ENCODE assay signal across 24 cellular contexts in genomic region chr12:45242180-45242579, GRCh38.
"Had no signal": no experiment of that assay in that cellular context is flagged by ENCODE, and none has a peak within 500 bp of the region (broad histone marks: within the 10 kb centered on the region; RNA-seq: fewer than 3 reads in every experiment).

No MANE protein-coding gene starts in this region.

- ATAC-seq: activated CD4-positive, CD25-positive, alpha-beta regulatory T cell treated with anti-CD3 and anti-CD28 coated beads, Interleukin-2, amount 50 U/mL, for 24 hours; activated T-cell treated with anti-CD3 and anti-CD28 coated beads, Interleukin-2, amount 50 U/mL, for 72 hours; left lung; natural killer cell had no signal

- H3K9me3 Mint-ChIP-seq: activated CD4-positive, alpha-beta memory T cell treated with anti-CD3 and anti-CD28 coated beads, Interleukin-2, amount 10 ng/mL, durations not matched to agents 7 days and 5 days; activated naive CD4-positive, alpha-beta T cell treated with anti-CD3 and anti-CD28 coated beads for 36 hours; immature natural killer cell; natural killer cell; T-helper 2 cell treated with Interferon-gamma antibody and Interleukin-4, amounts not matched to agents 5 μg/mL and 100 μg/mL, for 36 hours had no signal

- H3K36me3 ChIP-seq: cardiac muscle cell, left lung had no signal

- H3K9me3 ChIP-seq: left lung, spleen had no signal

- H3K4me3 Mint-ChIP-seq: activated CD4-positive, alpha-beta memory T cell treated with anti-CD3 and anti-CD28 coated beads, Interleukin-2, amount 10 ng/mL, durations not matched to agents 7 days and 5 days; activated CD4-positive, alpha-beta T cell treated with anti-CD3 and anti-CD28 coated beads, Interleukin-2, amount 10 ng/mL, durations not matched to agents 24 days and 14 days; activated naive CD4-positive, alpha-beta T cell treated with anti-CD3 and anti-CD28 coated beads for 36 hours; activated naive CD8-positive, alpha-beta T cell treated with anti-CD3 and anti-CD28 coated beads, Interleukin-2, amount 10 ng/mL, durations not matched to agents 7 days and 5 days; activated T-cell treated with anti-CD3 and anti-CD28 coated beads, Interleukin-2, amount 50 U/mL, for 72 hours; immature natural killer cell; natural killer cell; T-helper 2 cell treated with Interferon-gamma antibody and Interleukin-4, amounts not matched to agents 5 μg/mL and 100 μg/mL, for 36 hours had no signal

- H3K27ac ChIP-seq: cardiac muscle cell, hepatocyte, left lung, spleen, VCaP had no signal

- DNase-seq: activated CD4-positive, alpha-beta memory T cell treated with anti-CD3 and anti-CD28 coated beads, Interleukin-2, amount 10 ng/mL, durations not matched to agents 7 days and 5 days; activated CD4-positive, alpha-beta T cell treated with anti-CD3 and anti-CD28 coated beads, Interleukin-2, amount 10 ng/mL, durations not matched to agents 24 days and 14 days; activated effector memory CD4-positive, alpha-beta T cell treated with Interleukin-2 at 50 U/mL for 16 hours; activated naive CD4-positive, alpha-beta T cell treated with anti-CD3 and anti-CD28 coated beads for 36 hours; activated naive CD8-positive, alpha-beta T cell treated with anti-CD3 and anti-CD28 coated beads, Interleukin-2, amount 10 ng/mL, durations not matched to agents 7 days and 5 days; activated T-cell treated with anti-CD3 and anti-CD28 coated beads, Interleukin-2, amount 50 U/mL, for 72 hours; amniotic stem cell; cortex of kidney; foreskin fibroblast; immature natural killer cell; kidney glomerular epithelial cell; left lung; midbrain; natural killer cell; retina; spleen; stimulated activated CD4-positive, alpha-beta T cell treated with anti-CD3 and anti-CD28 coated beads, Interleukin-4, amount 100 ng/mL, for 1 hour; stimulated activated naive CD4-positive, alpha-beta T cell had no signal

- H3K36me3 Mint-ChIP-seq: immature natural killer cell, natural killer cell had no signal

- H3K27ac Mint-ChIP-seq: activated CD4-positive, alpha-beta memory T cell treated with anti-CD3 and anti-CD28 coated beads, Interleukin-2, amount 10 ng/mL, durations not matched to agents 7 days and 5 days; activated CD4-positive, alpha-beta T cell treated with anti-CD3 and anti-CD28 coated beads, Interleukin-2, amount 10 ng/mL, durations not matched to agents 24 days and 14 days; activated naive CD4-positive, alpha-beta T cell treated with anti-CD3 and anti-CD28 coated beads for 36 hours; activated naive CD8-positive, alpha-beta T cell treated with anti-CD3 and anti-CD28 coated beads, Interleukin-2, amount 10 ng/mL, durations not matched to agents 7 days and 5 days; activated T-cell treated with anti-CD3 and anti-CD28 coated beads, Interleukin-2, amount 50 U/mL, for 72 hours; immature natural killer cell; natural killer cell; T-helper 2 cell treated with Interferon-gamma antibody and Interleukin-4, amounts not matched to agents 5 μg/mL and 100 μg/mL, for 36 hours had no signal

- H3K27me3 ChIP-seq: cardiac muscle cell, hepatocyte, left lung, spleen had no signal

- H3K27me3 Mint-ChIP-seq: activated CD4-positive, alpha-beta memory T cell treated with anti-CD3 and anti-CD28 coated beads, Interleukin-2, amount 10 ng/mL, durations not matched to agents 7 days and 5 days; activated CD4-positive, alpha-beta T cell treated with anti-CD3 and anti-CD28 coated beads, Interleukin-2, amount 10 ng/mL, durations not matched to agents 24 days and 14 days; activated naive CD8-positive, alpha-beta T cell treated with anti-CD3 and anti-CD28 coated beads, Interleukin-2, amount 10 ng/mL, durations not matched to agents 7 days and 5 days had no signal

- H3K4me3 ChIP-seq: cardiac muscle cell, hepatocyte, left lung, lung, spleen had no signal
